Comparison of ENCODE assay signal across 19 cellular contexts in genomic region chr11:3986301-3986700, GRCh38.
DNase-seq lines count a peak whose midpoint lies in the region; ATAC-seq and TF ChIP-seq lines count a peak whose summit lies in the region.
"Had no signal": no experiment of that assay in that cellular context is flagged by ENCODE, and none has a peak within 500 bp of the region (broad histone marks: within the 10 kb centered on the region; RNA-seq: fewer than 3 reads in every experiment).

No MANE protein-coding gene starts in this region.

- H3K27me3 Mint-ChIP-seq in activated naive CD8-positive, alpha-beta T cell = no peaks in the 10 kb centered on the region
- no peaks in the 10 kb centered on the region for H3K27me3 Mint-ChIP-seq in activated naive CD8-positive, alpha-beta T cell treated with anti-CD3 and anti-CD28 coated beads, Interleukin-2, amount 50 U/mL, for 24 hours
- H3K27me3 Mint-ChIP-seq in T-cell (no peaks in the 10 kb centered on the region), MCF 10A (ENCODE audit: insufficient read depth, unreplicated experiment) (no peaks in the 10 kb centered on the region)

- no peaks in the 10 kb centered on the region for H3K36me3 Mint-ChIP-seq in activated naive CD8-positive, alpha-beta T cell
- H3K36me3 Mint-ChIP-seq in activated naive CD8-positive, alpha-beta T cell treated with anti-CD3 and anti-CD28 coated beads, Interleukin-2, amount 50 U/mL, for 24 hours (ENCODE audit: low read depth) = peaks cover 6% of the 10 kb centered on the region
- peaks cover 7% of the 10 kb centered on the region for H3K36me3 Mint-ChIP-seq in T-cell
- H3K36me3 Mint-ChIP-seq in MCF 10A (ENCODE audit: insufficient read depth, unreplicated experiment) = no peaks in the 10 kb centered on the region

- H3K27ac Mint-ChIP-seq in activated naive CD8-positive, alpha-beta T cell = peak overlapping the region; percentile 59
- no peak overlapping the region for H3K27ac Mint-ChIP-seq in activated naive CD8-positive, alpha-beta T cell treated with anti-CD3 and anti-CD28 coated beads, Interleukin-2, amount 50 U/mL, for 24 hours
- peak overlapping the region; percentile 45 to 84 for H3K27ac Mint-ChIP-seq in T-cell
- no peak overlapping the region for H3K27ac Mint-ChIP-seq in MCF 10A (ENCODE audit: low read depth, unreplicated experiment)
- H3K27ac Mint-ChIP-seq: H9 had no signal

- WGBS in lower leg skin, 2 donors = 47 to 62% methylated on average over 1 of the region's 1 CpG

- H3K9me3 Mint-ChIP-seq in activated naive CD8-positive, alpha-beta T cell (ENCODE audit: low read depth) = no peaks in the 10 kb centered on the region
- H3K9me3 Mint-ChIP-seq in activated naive CD8-positive, alpha-beta T cell treated with anti-CD3 and anti-CD28 coated beads, Interleukin-2, amount 50 U/mL, for 24 hours = no peaks in the 10 kb centered on the region
- H3K9me3 Mint-ChIP-seq in T-cell = no peaks in the 10 kb centered on the region
- no peaks in the 10 kb centered on the region for H3K9me3 Mint-ChIP-seq in MCF 10A (ENCODE audit: unreplicated experiment)
- H3K9me3 Mint-ChIP-seq: H9 had no signal

- no peak for TF ChIP-seq POLR2A in lower leg skin (IDR thresholded peaks at IDR 0.05)

- POLR2A ChIA-PET in T-cell (lab: Charles Lee) (interaction anchor here in 1 of 2 donors (0.5 to 0.8 kb wide), 2 partner anchors 125 to 150 kb away, joined by 3 to 4 read pairs; no protein-coding TSS in a partner anchor), MCF 10A (lab: Yijun Ruan, JAX) (no interaction called here)

- CTCF ChIA-PET in T-cell (lab: Charles Lee) = interaction anchor here in 1 of 2 donors (1.5 kb wide), 1 partner anchor 87 kb away, joined by 3 read pairs; no protein-coding TSS in a partner anchor
- CTCF ChIA-PET in MCF 10A (lab: Yijun Ruan, JAX) = no interaction called here

- no peak for ATAC-seq in activated naive CD8-positive, alpha-beta T cell treated with anti-CD3 and anti-CD28 coated beads, Interleukin-2, amount 50 U/mL, for 24 hours
- ATAC-seq in T-cell (replicated peaks in 1 of 4) = no peak
- ATAC-seq: A549 had no signal

- H3K4me3 ChIP-seq in lower leg skin (ENCODE audit: low read depth, poor library complexity, severe bottlenecking) (no peak overlapping the region), dorsolateral prefrontal cortex (no peak overlapping the region)
- H3K4me3 ChIP-seq: A549, BLaER1, PC-9 had no signal

- peak overlapping the region in 1 of 59 donors; percentile 5 for H3K27ac ChIP-seq in dorsolateral prefrontal cortex
- H3K27ac ChIP-seq: A549, BLaER1, KMS-11, PC-9, RWPE1 had no signal

- no peak overlapping the region for H3K4me3 Mint-ChIP-seq in activated naive CD8-positive, alpha-beta T cell
- H3K4me3 Mint-ChIP-seq in activated naive CD8-positive, alpha-beta T cell treated with anti-CD3 and anti-CD28 coated beads, Interleukin-2, amount 50 U/mL, for 24 hours = no peak overlapping the region
- no peak overlapping the region for H3K4me3 Mint-ChIP-seq in T-cell
- H3K4me3 Mint-ChIP-seq in MCF 10A (ENCODE audit: unreplicated experiment) = no peak overlapping the region
- H3K4me3 Mint-ChIP-seq: H9 had no signal

- DNase-seq in activated naive CD8-positive, alpha-beta T cell treated with anti-CD3 and anti-CD28 coated beads, Interleukin-2, amount 50 U/mL, for 24 hours = no peak
- DNase-seq in T-cell = no peak
- DNase-seq in inferior parietal cortex (ENCODE audit: extremely low spot score) = peak; percentile 19
- no peak for DNase-seq in lower leg skin (ENCODE audit: low spot score in 2 of 2)
- DNase-seq in MCF 10A (ENCODE audit: unreplicated experiment) = no peak
- no peak for DNase-seq in dorsolateral prefrontal cortex
- DNase-seq: DND-41, H9, NCI-H1417, NCI-H187, NCI-H345, NCI-H526, PC-9, SIG-M5 had no signal

- TF ChIP-seq CTCF in lower leg skin (IDR thresholded peaks at IDR 0.05) (no peak), MCF 10A (IDR thresholded peaks at IDR 0.05; ENCODE audit: unreplicated experiment) (no peak), dorsolateral prefrontal cortex (IDR thresholded peaks at IDR 0.05 in 54 of 56, conservative IDR thresholded peaks at IDR 0.05 in 2 of 56; ENCODE audit: low read depth in 1 of 56, partially characterized antibody in 56 of 56) (no peak)

- H3K27me3 ChIP-seq in dorsolateral prefrontal cortex = peaks cover 0 to 32% (median 0%) of the 10 kb centered on the region in 45 donors
- H3K27me3 ChIP-seq: BLaER1 had no signal

- intact Hi-C loops in lower leg skin (cut with DNase I; ENCODE audit: low total_unique reads) = no loop called here
- intact Hi-C loops in MCF 10A (cut with micrococcal nuclease) = no loop called here
- intact Hi-C loops in dorsolateral prefrontal cortex (cut with DNase I) = no loop called here

- peaks cover 89% of the 10 kb centered on the region for H3K4me1 Mint-ChIP-seq in activated naive CD8-positive, alpha-beta T cell (ENCODE audit: low read depth)
- H3K4me1 Mint-ChIP-seq in activated naive CD8-positive, alpha-beta T cell treated with anti-CD3 and anti-CD28 coated beads, Interleukin-2, amount 50 U/mL, for 24 hours = peaks cover 77% of the 10 kb centered on the region
- peaks cover 87 to 92% (median 91%) of the 10 kb centered on the region in 3 donors for H3K4me1 Mint-ChIP-seq in T-cell
- H3K4me1 Mint-ChIP-seq in MCF 10A (ENCODE audit: insufficient read depth, unreplicated experiment) = peaks cover 6% of the 10 kb centered on the region

- BruUV-seq in MCF 10A (replicated peaks; lab: Mats Ljungman, UMichigan) = no TSS peak

Comparison
In these comparisons a context has a peak if more than half of its experiments do, and no peak if none do; other contexts are left out.
1. H3K27ac Mint-ChIP-seq: peak in activated naive CD8-positive, alpha-beta T cell (single experiment) and T-cell (2 of 2); none in activated naive CD8-positive, alpha-beta T cell treated with anti-CD3 and anti-CD28 coated beads, Interleukin-2, amount 50 U/mL, for 24 hours (single experiment) and MCF 10A (single experiment).